Comparison of ENCODE assay signal across 28 cellular contexts in genomic region chr10:131787961-131788360, GRCh38.
"Had no signal": no experiment of that assay in that cellular context is flagged by ENCODE, and none has a peak within 500 bp of the region (broad histone marks: within the 10 kb centered on the region; RNA-seq: fewer than 3 reads in every experiment).

No MANE protein-coding gene starts in this region.

- H3K4me3 Mint-ChIP-seq: activated CD4-positive, alpha-beta memory T cell treated with anti-CD3 and anti-CD28 coated beads for 36 hours; activated CD4-positive, alpha-beta T cell treated with anti-CD3 and anti-CD28 coated beads for 36 hours; activated CD4-positive, alpha-beta T cell treated with anti-CD3 and anti-CD28 coated beads, Interleukin-2, amount 10 ng/mL, durations not matched to agents 24 days and 14 days; activated CD8-positive, alpha-beta memory T cell treated with anti-CD3 and anti-CD28 coated beads, Interleukin-2, amount 10 ng/mL, durations not matched to agents 7 days and 5 days; activated CD8-positive, alpha-beta T cell treated with anti-CD3 and anti-CD28 coated beads, Interleukin-2, amount 10 ng/mL, durations not matched to agents 7 days and 5 days; activated naive CD4-positive, alpha-beta T cell treated with anti-CD3 and anti-CD28 coated beads for 36 hours; activated naive CD4-positive, alpha-beta T cell treated with anti-CD3 and anti-CD28 coated beads, Interleukin-2, amount 50 U/mL, for 24 hours; activated naive CD8-positive, alpha-beta T cell treated with anti-CD3 and anti-CD28 coated beads for 36 hours; activated T-helper 1 cell treated with anti-CD3 and anti-CD28 coated beads, Interleukin-12 subunit alpha, Interleukin-12 subunit beta, Interleukin-2, Interleukin-4 antibody, amounts not matched to agents 30 ng/mL and 10 ng/mL and 1 ng/mL, durations not matched to agents 14 hours and 24 hours and 36 hours; brain had no signal

- H3K27me3 ChIP-seq: ascending aorta, cardiac muscle cell, colonic mucosa, gastrocnemius medialis had no signal

- H3K27ac ChIP-seq: ascending aorta, breast epithelium, cardiac muscle cell, colonic mucosa, gastrocnemius medialis had no signal

- H3K4me3 ChIP-seq: ascending aorta, breast epithelium, cardiac muscle cell, colonic mucosa, gastrocnemius medialis had no signal

- H3K27ac Mint-ChIP-seq: activated CD4-positive, alpha-beta memory T cell treated with anti-CD3 and anti-CD28 coated beads for 36 hours; activated CD4-positive, alpha-beta T cell treated with anti-CD3 and anti-CD28 coated beads for 36 hours; activated CD4-positive, alpha-beta T cell treated with anti-CD3 and anti-CD28 coated beads, Interleukin-2, amount 10 ng/mL, durations not matched to agents 24 days and 14 days; activated CD8-positive, alpha-beta memory T cell treated with anti-CD3 and anti-CD28 coated beads, Interleukin-2, amount 10 ng/mL, durations not matched to agents 7 days and 5 days; activated CD8-positive, alpha-beta T cell treated with anti-CD3 and anti-CD28 coated beads, Interleukin-2, amount 10 ng/mL, durations not matched to agents 7 days and 5 days; activated naive CD4-positive, alpha-beta T cell treated with anti-CD3 and anti-CD28 coated beads for 36 hours; activated naive CD4-positive, alpha-beta T cell treated with anti-CD3 and anti-CD28 coated beads, Interleukin-2, amount 50 U/mL, for 24 hours; activated naive CD8-positive, alpha-beta T cell treated with anti-CD3 and anti-CD28 coated beads for 36 hours; activated T-helper 1 cell treated with anti-CD3 and anti-CD28 coated beads, Interleukin-12 subunit alpha, Interleukin-12 subunit beta, Interleukin-2, Interleukin-4 antibody, amounts not matched to agents 30 ng/mL and 10 ng/mL and 1 ng/mL, durations not matched to agents 14 hours and 24 hours and 36 hours; activated T-helper 2 cell treated with anti-CD3 and anti-CD28 coated beads, Interferon-gamma antibody, Interleukin-2, Interleukin-4, amounts not matched to agents 10 μg/mL and 5 μg/mL and 100 μg/mL, durations not matched to agents 14 hours and 24 hours and 36 hours; brain had no signal

- H3K27me3 Mint-ChIP-seq: activated CD8-positive, alpha-beta memory T cell treated with anti-CD3 and anti-CD28 coated beads, Interleukin-2, amount 10 ng/mL, durations not matched to agents 7 days and 5 days had no signal

- H3K36me3 Mint-ChIP-seq: activated CD4-positive, alpha-beta memory T cell treated with anti-CD3 and anti-CD28 coated beads for 36 hours; activated CD8-positive, alpha-beta memory T cell treated with anti-CD3 and anti-CD28 coated beads, Interleukin-2, amount 10 ng/mL, durations not matched to agents 7 days and 5 days; activated naive CD4-positive, alpha-beta T cell treated with anti-CD3 and anti-CD28 coated beads, Interleukin-2, amount 50 U/mL, for 24 hours; activated naive CD8-positive, alpha-beta T cell treated with anti-CD3 and anti-CD28 coated beads for 36 hours; brain had no signal

- H3K4me1 ChIP-seq: ascending aorta, breast epithelium, colonic mucosa, gastrocnemius medialis had no signal

- H3K9me3 ChIP-seq: ascending aorta, colonic mucosa, gastrocnemius medialis had no signal

- H3K9me3 Mint-ChIP-seq: activated naive CD4-positive, alpha-beta T cell treated with anti-CD3 and anti-CD28 coated beads for 36 hours; activated naive CD4-positive, alpha-beta T cell treated with anti-CD3 and anti-CD28 coated beads, Interleukin-2, amount 50 U/mL, for 24 hours had no signal

- ATAC-seq: activated CD4-positive, alpha-beta T cell treated with anti-CD3 and anti-CD28 coated beads for 36 hours; activated CD8-positive, alpha-beta memory T cell treated with anti-CD3 and anti-CD28 coated beads, Interleukin-2, amount 10 ng/mL, durations not matched to agents 7 days and 5 days; activated CD8-positive, alpha-beta T cell treated with anti-CD3 and anti-CD28 coated beads, Interleukin-2, amount 10 ng/mL, durations not matched to agents 7 days and 5 days; esophagus mucosa; gastrocnemius medialis had no signal

- H3K4me1 Mint-ChIP-seq: activated CD4-positive, alpha-beta T cell treated with anti-CD3 and anti-CD28 coated beads for 36 hours; activated CD4-positive, alpha-beta T cell treated with anti-CD3 and anti-CD28 coated beads, Interleukin-2, amount 10 ng/mL, durations not matched to agents 24 days and 14 days; activated CD8-positive, alpha-beta memory T cell treated with anti-CD3 and anti-CD28 coated beads, Interleukin-2, amount 10 ng/mL, durations not matched to agents 7 days and 5 days; activated naive CD4-positive, alpha-beta T cell treated with anti-CD3 and anti-CD28 coated beads, Interleukin-2, amount 50 U/mL, for 24 hours; activated naive CD8-positive, alpha-beta T cell treated with anti-CD3 and anti-CD28 coated beads for 36 hours had no signal

- DNase-seq: activated CD4-positive, alpha-beta memory T cell treated with anti-CD3 and anti-CD28 coated beads for 36 hours; activated CD4-positive, alpha-beta T cell treated with anti-CD3 and anti-CD28 coated beads for 36 hours; activated CD4-positive, alpha-beta T cell treated with anti-CD3 and anti-CD28 coated beads, Interleukin-2, amount 10 ng/mL, durations not matched to agents 24 days and 14 days; activated CD4-positive, CD25-positive, alpha-beta regulatory T cell; activated CD4-positive, CD25-positive, alpha-beta regulatory T cell treated with anti-CD3 and anti-CD28 coated beads, Interleukin-2, amount 50 U/mL, for 72 hours; activated CD8-positive, alpha-beta memory T cell treated with anti-CD3 and anti-CD28 coated beads, Interleukin-2, amount 10 ng/mL, durations not matched to agents 7 days and 5 days; activated CD8-positive, alpha-beta memory T cell treated with anti-CD3 and anti-CD28 coated beads, Interleukin-2, amount 50 U/mL, for 4 hours; activated CD8-positive, alpha-beta T cell treated with anti-CD3 and anti-CD28 coated beads, Interleukin-2, amount 10 ng/mL, durations not matched to agents 7 days and 5 days; activated naive CD4-positive, alpha-beta T cell treated with anti-CD3 and anti-CD28 coated beads for 36 hours; activated naive CD8-positive, alpha-beta T cell treated with anti-CD3 and anti-CD28 coated beads for 36 hours; activated T-cell treated with anti-CD3 and anti-CD28 coated beads, Interleukin-2, amount 50 U/mL, for 1 hour; activated T-cell treated with anti-CD3 and anti-CD28 coated beads, Interleukin-2, amount 50 U/mL, for 48 hours; central memory CD4-positive, alpha-beta T cell; cerebellar nuclear complex; colonic mucosa; effector CD8-positive, alpha-beta T cell; foreskin fibroblast; gastrocnemius medialis; glutamatergic neuron; T-helper 2 cell had no signal

- H3K36me3 ChIP-seq: ascending aorta, breast epithelium, cardiac muscle cell, colonic mucosa, gastrocnemius medialis had no signal
